In the genomic region with DNA sequence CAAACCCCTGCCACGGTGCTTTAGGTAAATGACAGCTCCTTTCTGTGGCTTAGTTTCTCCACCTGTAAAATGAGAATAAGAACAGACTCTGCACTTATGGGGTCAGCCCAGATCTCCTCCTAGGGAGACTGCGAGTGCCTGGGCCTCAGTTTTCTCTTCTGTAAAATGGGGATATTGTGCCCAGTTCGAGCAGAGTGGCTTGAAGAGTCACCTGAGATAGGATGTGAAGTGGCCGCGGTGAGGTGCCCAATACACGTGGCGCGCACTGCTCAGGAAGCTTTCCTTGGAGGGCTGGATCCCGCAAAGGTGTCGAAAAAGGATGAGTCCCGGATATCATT, we compare ENCODE assay signal across 8 cellular contexts. TPM values are rescaled to one million over a fixed set of nuclear protein-coding genes. Genes with fewer than 3 reads are reported as not detected.
A peak's percentile ranks its signal among the peaks of the same experiment; 100 is the strongest.
DNase-seq lines count a peak whose midpoint lies in the region; ATAC-seq, FAIRE-seq and TF ChIP-seq lines count a peak whose summit lies in the region.

No MANE protein-coding gene starts in this region.

- H3K4me3 ChIP-seq in SJCRH30 (peak overlapping the region; percentile 72), sigmoid colon (peak overlapping the region; percentile 10 to 55 (median 51))

- no peaks in the 10 kb centered on the region for H3K36me3 Mint-ChIP-seq in glutamatergic neuron (ENCODE audit: unreplicated experiment)

- H3K4me1 Mint-ChIP-seq in glutamatergic neuron (ENCODE audit: low read depth, unreplicated experiment) = peaks cover 3% of the 10 kb centered on the region

- H3K4me1 ChIP-seq in SJCRH30 (peaks cover 9% of the 10 kb centered on the region), sigmoid colon (peaks cover 0 to 12% (median 9%) of the 10 kb centered on the region in 4 donors)

- peak; percentile 35 for FAIRE-seq in GM12891 (lab: Jason Lieb, UNC)

- no peak for ATAC-seq in HG02759 (IDR thresholded peaks at IDR 0.05; ENCODE audit: unreplicated experiment)

- TF ChIP-seq POLR2A in GM12891 (IDR thresholded peaks at IDR 0.05; ENCODE audit: low read depth, low read length) (no peak), sigmoid colon (IDR thresholded peaks at IDR 0.05) (no peak)

- H3K9me3 ChIP-seq in SJCRH30 (replicated peaks) (no peaks in the 10 kb centered on the region), sigmoid colon (no peaks in the 10 kb centered on the region)

- WGBS in sigmoid colon, 2 donors = 57 to 70% methylated on average over 11 of the region's 11 CpGs

- peaks cover 2% of the 10 kb centered on the region for H3K9me3 Mint-ChIP-seq in glutamatergic neuron (ENCODE audit: unreplicated experiment)

- H3K27ac Mint-ChIP-seq in glutamatergic neuron (ENCODE audit: unreplicated experiment) = no peak overlapping the region

- H3K27ac ChIP-seq in SJCRH30 (no peak overlapping the region), sigmoid colon (no peak overlapping the region)

- H3K27me3 ChIP-seq in SJCRH30 = no peaks in the 10 kb centered on the region
- peaks cover 0 to 5% (median 5%) of the 10 kb centered on the region in 3 donors for H3K27me3 ChIP-seq in sigmoid colon

- intact Hi-C loops in sigmoid colon (cut with DNase I) = no loop called here

- no peak for TF ChIP-seq EP300 in sigmoid colon (IDR thresholded peaks at IDR 0.05)

- no peak for TF ChIP-seq CTCF in glutamatergic neuron (IDR thresholded peaks at IDR 0.05; ENCODE audit: partially characterized antibody, unreplicated experiment)
- TF ChIP-seq CTCF in sigmoid colon (IDR thresholded peaks at IDR 0.05) = no peak

- H3K36me3 ChIP-seq in SJCRH30 (no peaks in the 10 kb centered on the region), sigmoid colon (no peaks in the 10 kb centered on the region)

- peaks cover 9% of the 10 kb centered on the region for H3K27me3 Mint-ChIP-seq in glutamatergic neuron (ENCODE audit: unreplicated experiment)

- DNase-seq in GM12891 (ENCODE audit: insufficient read length, low spot score) (no peak), SJCRH30 (no peak), glutamatergic neuron (no peak), sigmoid colon (no peak), OCI-M1 (lab: John Stamatoyannopoulos, UW) (no peak), NCI-H524 treated with DMSO at 0.1 percent for 48 hours (lab: John Stamatoyannopoulos, UW) (no peak), hippocampal formation (lab: John Stamatoyannopoulos, UW) (no peak)

- H3K4me3 Mint-ChIP-seq in glutamatergic neuron (ENCODE audit: unreplicated experiment) = peak overlapping the region; percentile 64

TF ChIP-seq in GM12891, 5 proteins besides CTCF, POLR2A, EP300 and RAD21:
- TF ChIP-seq SPI1 (IDR thresholded peaks at IDR 0.05; ENCODE audit: low read depth, low read length) = no peak
- no peak for TF ChIP-seq POU2F2 (IDR thresholded peaks at IDR 0.05; ENCODE audit: low read depth, low read length)
- no peak for TF ChIP-seq POLR2AphosphoS5 (IDR thresholded peaks at IDR 0.05; ENCODE audit: low read depth, low read length)
- no peak for TF ChIP-seq TAF1 (IDR thresholded peaks at IDR 0.05; ENCODE audit: low read depth, low read length)
- TF ChIP-seq PAX5 (IDR thresholded peaks at IDR 0.05; ENCODE audit: insufficient read depth, low read length, severe bottlenecking) = no peak

RNA-seq across cellular contexts. Expression of a gene that starts 0.5 kb away (rescaled TPM):
- 16.4 TPM for polyA plus RNA-seq in GM12891 (2012; ENCODE audit: low read depth, missing spikeins)
- 2.2 and 2.3 TPM in 2 replicates for total RNA-seq in SJCRH30 (2014; rRNA removed; shearing (Covaris generic))
- 0.76 TPM for total RNA-seq in glutamatergic neuron (ENCODE audit: unreplicated experiment)
- 1 to 10 TPM in 2 of 4 donors, under 1 TPM in 2; 0.27 to 4.7 (median 1.2) TPM for total RNA-seq in sigmoid colon
- 1 to 10 TPM; 3.2 to 5.9 (median 3.6) TPM for polyA plus RNA-seq in sigmoid colon
